ENCODE assay signal across 8 cellular contexts in the genomic region with DNA sequence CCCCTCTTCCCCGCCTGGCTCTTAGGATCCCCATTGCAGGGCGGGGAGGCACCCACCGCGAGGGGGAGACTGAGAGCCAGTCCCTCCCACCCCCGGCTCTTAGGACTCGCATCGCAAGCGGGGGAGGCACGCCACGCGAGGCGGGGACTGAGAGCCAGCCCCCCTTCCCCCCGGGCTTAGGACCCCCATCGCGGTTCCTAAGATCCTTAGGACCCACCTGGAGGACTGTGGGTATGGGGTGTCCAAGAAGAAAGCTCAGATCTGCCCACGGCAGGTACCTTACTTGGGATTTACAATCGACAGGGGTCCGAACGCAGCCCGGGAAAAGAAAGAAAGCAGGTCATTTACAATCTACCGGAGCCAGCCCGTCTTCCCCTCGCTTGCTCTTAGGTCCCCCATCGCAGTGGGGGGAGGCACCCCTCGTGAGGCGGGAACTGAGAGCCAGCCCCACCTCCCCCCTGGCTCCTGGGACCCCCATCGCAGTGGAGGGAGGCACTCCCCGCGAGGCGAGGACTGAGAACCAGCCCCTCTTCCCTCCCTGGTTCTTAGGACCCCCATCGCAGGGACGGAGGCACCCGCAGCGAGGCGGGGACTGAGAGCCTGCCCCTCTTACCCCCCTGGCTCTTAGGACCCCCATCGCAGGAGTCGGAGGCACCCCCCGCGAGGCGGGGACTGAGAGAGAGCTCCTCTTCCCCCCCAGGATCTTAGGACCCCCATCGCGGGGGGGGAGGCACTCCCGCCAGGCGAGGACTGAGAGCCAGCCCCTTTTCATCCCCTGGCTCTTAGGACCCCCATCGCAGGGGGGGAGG. TPM values are rescaled to one million over a fixed set of nuclear protein-coding genes. Genes with fewer than 3 reads are reported as not detected.
DNase-seq lines count a peak whose midpoint lies in the region.

No MANE protein-coding gene starts in this region.

- H3K27ac Mint-ChIP-seq in activated CD4-positive, alpha-beta memory T cell treated with anti-CD3 and anti-CD28 coated beads, Interleukin-2, amount 10 ng/mL, durations not matched to agents 7 days and 5 days, result no peak overlapping the region

- peaks cover 11% of the 10 kb centered on the region for H3K4me1 Mint-ChIP-seq in activated CD4-positive, alpha-beta memory T cell treated with anti-CD3 and anti-CD28 coated beads, Interleukin-2, amount 10 ng/mL, durations not matched to agents 7 days and 5 days

- H3K9me3 Mint-ChIP-seq in activated CD4-positive, alpha-beta memory T cell treated with anti-CD3 and anti-CD28 coated beads, Interleukin-2, amount 10 ng/mL, durations not matched to agents 7 days and 5 days, result no peaks in the 10 kb centered on the region

- peaks cover 34% of the 10 kb centered on the region for H3K27me3 ChIP-seq in H7 (ENCODE audit: control insufficient read depth, insufficient read depth, low read length)

- no peaks in the 10 kb centered on the region for H3K36me3 ChIP-seq in H7 (replicated peaks; ENCODE audit: control insufficient read depth, insufficient read depth, low read length)

- DNase-seq in ELR (ENCODE audit: low read depth) (peak; percentile 42), H7 (peak; percentile 88), NCI-H2081 treated with DMSO at 0.1 percent for 48 hours (lab: John Stamatoyannopoulos, UW) (peak; percentile 23), epidermal melanocyte (ENCODE audit: insufficient read length, low spot score) (peak; percentile 31), myocyte (ENCODE audit: low read depth) (peak; percentile 33), SKM-1 (lab: John Stamatoyannopoulos, UW; ENCODE audit: unreplicated experiment) (no peak)
- DNase-seq in activated CD4-positive, alpha-beta memory T cell treated with anti-CD3 and anti-CD28 coated beads, Interleukin-2, amount 10 ng/mL, durations not matched to agents 7 days and 5 days, result peak; percentile 50
- peak; percentile 58 for DNase-seq in stimulated activated naive CD4-positive, alpha-beta T cell treated with Interleukin-2 at 50 U/mL for 16 hours (lab: John Stamatoyannopoulos, UW)

- peak overlapping the region; percentile 51 for H3K4me3 ChIP-seq in H7 (ENCODE audit: insufficient read depth, low read depth, low read length)

- H3K4me3 Mint-ChIP-seq in activated CD4-positive, alpha-beta memory T cell treated with anti-CD3 and anti-CD28 coated beads, Interleukin-2, amount 10 ng/mL, durations not matched to agents 7 days and 5 days, result peak overlapping the region; percentile 53

- POLR2A ChIA-PET in activated CD4-positive, alpha-beta memory T cell treated with anti-CD3 and anti-CD28 coated beads, Interleukin-2, amount 10 ng/mL, durations not matched to agents 7 days and 5 days (lab: Charles Lee), result no interaction called here

- no peaks in the 10 kb centered on the region for H3K36me3 Mint-ChIP-seq in activated CD4-positive, alpha-beta memory T cell treated with anti-CD3 and anti-CD28 coated beads, Interleukin-2, amount 10 ng/mL, durations not matched to agents 7 days and 5 days (ENCODE audit: low read depth)

- H3K27me3 Mint-ChIP-seq in activated CD4-positive, alpha-beta memory T cell treated with anti-CD3 and anti-CD28 coated beads, Interleukin-2, amount 10 ng/mL, durations not matched to agents 7 days and 5 days, result peaks cover 35% of the 10 kb centered on the region

- CTCF ChIA-PET in activated CD4-positive, alpha-beta memory T cell treated with anti-CD3 and anti-CD28 coated beads, Interleukin-2, amount 10 ng/mL, durations not matched to agents 7 days and 5 days (lab: Charles Lee), result interaction anchor here (1.0 to 1.2 kb wide), 2 partner anchors 122 to 519 kb away, joined by 3 read pairs; no protein-coding TSS in a partner anchor

RNA-seq across cellular contexts. Expression of a gene that starts 43.7 kb away (rescaled TPM):
- total RNA-seq in H7 (2014; rRNA removed; shearing (Covaris generic)), result 81.4 and 95.9 TPM in 2 replicates
- 100 to 1,000 TPM; 121 to 131 TPM for total RNA-seq in activated CD4-positive, alpha-beta memory T cell treated with anti-CD3 and anti-CD28 coated beads, Interleukin-2, amount 10 ng/mL, durations not matched to agents 7 days and 5 days
- total RNA-seq in myocyte, result 17.8 and 23.7 TPM in 2 replicates
- 13.3 TPM for polyA plus RNA-seq in myocyte (2012)
